8 cellular contexts compared by ENCODE assay signal in the genomic region with DNA sequence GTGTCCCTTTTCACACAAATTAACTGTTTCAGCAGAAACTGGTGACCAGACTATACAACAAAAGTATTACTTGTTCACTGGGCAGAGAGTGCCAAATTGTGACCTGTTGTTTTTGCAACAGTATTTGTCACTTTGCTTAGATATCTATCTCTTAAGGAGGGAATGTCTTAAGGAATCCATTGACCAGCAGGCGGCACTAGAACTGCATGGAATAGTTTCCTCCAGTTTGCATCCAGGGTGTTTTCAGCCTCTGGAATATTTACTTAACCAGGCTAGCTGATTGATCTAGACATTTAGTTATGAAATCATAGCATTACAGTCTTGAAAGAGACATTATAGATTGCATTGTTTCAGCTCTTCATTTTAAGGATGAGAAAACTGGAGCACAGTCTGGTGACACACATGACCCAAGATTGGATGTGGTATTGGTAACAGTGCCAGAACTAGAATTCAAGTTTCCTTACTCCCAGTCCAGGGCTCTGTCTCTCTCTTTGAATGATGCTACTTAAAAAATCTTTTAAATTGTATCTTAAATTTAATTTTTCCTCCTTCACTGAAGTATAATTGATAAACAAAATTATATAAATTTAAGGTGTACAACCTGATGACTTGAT. TPM values are rescaled to one million over a fixed set of nuclear protein-coding genes. Genes with fewer than 3 reads are reported as not detected.
A peak's percentile ranks its signal among the peaks of the same experiment; 100 is the strongest.
DNase-seq lines count a peak whose midpoint lies in the region; ATAC-seq and TF ChIP-seq lines count a peak whose summit lies in the region.

No MANE protein-coding gene starts in this region.

- no peak overlapping the region for H3K27ac Mint-ChIP-seq in nephron progenitor cell
- H3K27ac Mint-ChIP-seq in T-helper 2 cell treated with Interferon-gamma antibody and Interleukin-4, amounts not matched to agents 5 μg/mL and 100 μg/mL, for 36 hours, result no peak overlapping the region

- H3K4me3 Mint-ChIP-seq in nephron progenitor cell, result no peak overlapping the region
- no peak overlapping the region for H3K4me3 Mint-ChIP-seq in T-helper 2 cell treated with Interferon-gamma antibody and Interleukin-4, amounts not matched to agents 5 μg/mL and 100 μg/mL, for 36 hours

- TF ChIP-seq CTCF in Peyer's patch (IDR thresholded peaks at IDR 0.05) (peak in 5 of 6 experiments; percentile 31 to 73 (median 58)), esophagus muscularis mucosa (IDR thresholded peaks at IDR 0.05) (peak; percentile 59 to 65 (median 62)), nephron progenitor cell (IDR thresholded peaks at IDR 0.05) (peak; percentile 34)

- H3K27ac ChIP-seq in Peyer's patch, result no peak overlapping the region
- H3K27ac ChIP-seq in esophagus muscularis mucosa (replicated peaks in 1 of 4), result no peak overlapping the region

- WGBS in esophagus muscularis mucosa, result 0% methylated on average over 1 of the region's 1 CpG

- no peak for TF ChIP-seq POLR2A in Peyer's patch (IDR thresholded peaks at IDR 0.05)
- TF ChIP-seq POLR2A in esophagus muscularis mucosa (IDR thresholded peaks at IDR 0.05; ENCODE audit: low read depth), result no peak

- no peak for TF ChIP-seq EP300 in esophagus muscularis mucosa (IDR thresholded peaks at IDR 0.05)

- DNase-seq in DMS 273 (lab: John Stamatoyannopoulos, UW; ENCODE audit: unreplicated experiment) (peak; percentile 84), HAP-1 (ENCODE audit: low spot score in 2 of 2) (peak; percentile 36 to 59), Peyer's patch (peak in 2 of 3 donors; percentile 26 to 70), esophagus muscularis mucosa (ENCODE audit: extremely low spot score) (peak; percentile 83), nephron progenitor cell (peak; percentile 21), KG1 (lab: John Stamatoyannopoulos, UW) (no peak)
- DNase-seq in T-helper 2 cell treated with Interferon-gamma antibody and Interleukin-4, amounts not matched to agents 5 μg/mL and 100 μg/mL, for 36 hours (ENCODE audit: low spot score), result no peak

- no peak for ATAC-seq in HG02938 (IDR thresholded peaks at IDR 0.05; ENCODE audit: unreplicated experiment)

- in situ Hi-C loops in HAP-1 (cut with MboI; ENCODE audit: low sequenced_read_pairs), result no loop called here

- no peaks in the 10 kb centered on the region for H3K9me3 ChIP-seq in HAP-1
- no peaks in the 10 kb centered on the region for H3K9me3 ChIP-seq in Peyer's patch
- no peaks in the 10 kb centered on the region for H3K9me3 ChIP-seq in esophagus muscularis mucosa

- no peaks in the 10 kb centered on the region for H3K36me3 ChIP-seq in HAP-1 (replicated peaks)
- no peaks in the 10 kb centered on the region for H3K36me3 ChIP-seq in Peyer's patch
- H3K36me3 ChIP-seq in esophagus muscularis mucosa, result no peaks in the 10 kb centered on the region

- no peaks in the 10 kb centered on the region for H3K36me3 Mint-ChIP-seq in nephron progenitor cell (ENCODE audit: low read depth)
- no peaks in the 10 kb centered on the region for H3K36me3 Mint-ChIP-seq in T-helper 2 cell treated with Interferon-gamma antibody and Interleukin-4, amounts not matched to agents 5 μg/mL and 100 μg/mL, for 36 hours (ENCODE audit: low read depth)

- H3K4me3 ChIP-seq in HAP-1 (no peak overlapping the region), Peyer's patch (no peak overlapping the region), esophagus muscularis mucosa (no peak overlapping the region)

- peaks cover 44% of the 10 kb centered on the region for H3K9me3 Mint-ChIP-seq in nephron progenitor cell
- peaks cover 14% of the 10 kb centered on the region for H3K9me3 Mint-ChIP-seq in T-helper 2 cell treated with Interferon-gamma antibody and Interleukin-4, amounts not matched to agents 5 μg/mL and 100 μg/mL, for 36 hours

- no peaks in the 10 kb centered on the region for H3K4me1 Mint-ChIP-seq in nephron progenitor cell
- H3K4me1 Mint-ChIP-seq in T-helper 2 cell treated with Interferon-gamma antibody and Interleukin-4, amounts not matched to agents 5 μg/mL and 100 μg/mL, for 36 hours (ENCODE audit: low read depth), result peaks cover 6% of the 10 kb centered on the region

- H3K4me1 ChIP-seq in HAP-1 (no peaks in the 10 kb centered on the region), Peyer's patch (no peaks in the 10 kb centered on the region), esophagus muscularis mucosa (no peaks in the 10 kb centered on the region)

- intact Hi-C loops in esophagus muscularis mucosa (cut with DNase I), result loop anchor here (2.0 kb wide), 1 partner anchor 41 kb away; no protein-coding TSS in a partner anchor

- H3K27me3 ChIP-seq in HAP-1 (ENCODE audit: low read depth), result no peaks in the 10 kb centered on the region
- H3K27me3 ChIP-seq in Peyer's patch, result no peaks in the 10 kb centered on the region
- peaks cover 0 to 21% (median 0%) of the 10 kb centered on the region in 4 donors for H3K27me3 ChIP-seq in esophagus muscularis mucosa

- no peaks in the 10 kb centered on the region for H3K27me3 Mint-ChIP-seq in nephron progenitor cell (ENCODE audit: low read depth, poor library complexity)
- H3K27me3 Mint-ChIP-seq in T-helper 2 cell treated with Interferon-gamma antibody and Interleukin-4, amounts not matched to agents 5 μg/mL and 100 μg/mL, for 36 hours (ENCODE audit: low read depth), result peaks cover 31% of the 10 kb centered on the region

RNA-seq across cellular contexts. Expression of gene RPTN, which starts 16.9 kb away (rescaled TPM):
- total RNA-seq in Peyer's patch (not detected), esophagus muscularis mucosa (not detected)

RNA-seq across cellular contexts. Expression of gene TCHH, which starts 26.8 kb away (rescaled TPM):
- total RNA-seq in Peyer's patch (1 to 10 TPM in 1 of 4 donors, under 1 TPM in 3; 0.13 to 5.8 (median 0.46) TPM), esophagus muscularis mucosa (under 1 TPM in 3 of 4 donors, not detected in 1; under 0.01 to 0.50 (median 0.11) TPM)

RNA-seq across cellular contexts. Expression of gene TCHHL1, which starts 53.2 kb away (rescaled TPM):
- total RNA-seq in Peyer's patch (not detected), esophagus muscularis mucosa (not detected)

Comparison
In these comparisons a context has a peak if more than half of its experiments do, and no peak if none do; other contexts are left out.
1. DNase-seq: peak in DMS 273 (single experiment), HAP-1 (2 of 2), Peyer's patch (2 of 3), esophagus muscularis mucosa (single experiment) and nephron progenitor cell (single experiment); none in KG1 (single experiment) and T-helper 2 cell treated with Interferon-gamma antibody and Interleukin-4, amounts not matched to agents 5 μg/mL and 100 μg/mL, for 36 hours (single experiment).
2. Peak in every context shown above with its lines, with median percentiles within 50 percentile points of each other: CTCF ChIP-seq.